Comparison of ENCODE assay signal across 11 cellular contexts in genomic region chr5:168654225-168654624, GRCh38.
DNase-seq lines count a peak whose midpoint lies in the region; ATAC-seq, FAIRE-seq and TF ChIP-seq lines count a peak whose summit lies in the region.
"Had no signal": no experiment of that assay in that cellular context is flagged by ENCODE, and none has a peak within 500 bp of the region (broad histone marks: within the 10 kb centered on the region; RNA-seq: fewer than 3 reads in every experiment).

No MANE protein-coding gene starts in this region.

- POLR2A ChIA-PET in AG04449 (lab: Yijun Ruan, JAX), result no interaction called here
- POLR2A ChIA-PET in endothelial cell of umbilical vein (lab: Charles Lee), result no interaction called here
- POLR2A ChIA-PET in CD8-positive, alpha-beta T cell (lab: Charles Lee), result no interaction called here

- H4K20me1 ChIP-seq in endothelial cell of umbilical vein (replicated peaks; ENCODE audit: control insufficient read depth, extremely low read depth, insufficient read depth, low read length) (no peaks in the 10 kb centered on the region), neural progenitor cell (ENCODE audit: low read depth) (peaks cover 14% of the 10 kb centered on the region)

- no peaks in the 10 kb centered on the region for H3K79me2 ChIP-seq in endothelial cell of umbilical vein (ENCODE audit: control insufficient read depth, insufficient read depth, low read length)
- no peaks in the 10 kb centered on the region for H3K79me2 ChIP-seq in neural progenitor cell (ENCODE audit: low read depth)

- no peaks in the 10 kb centered on the region for H3K36me3 ChIP-seq in endothelial cell of umbilical vein (ENCODE audit: control insufficient read depth in 2 of 2, extremely low read depth in 1 of 2, insufficient read depth in 2 of 2, low read length in 2 of 2)
- H3K36me3 ChIP-seq in neural progenitor cell, result no peaks in the 10 kb centered on the region
- no peaks in the 10 kb centered on the region for H3K36me3 ChIP-seq in CD8-positive, alpha-beta T cell (ENCODE audit: insufficient read depth, low read length)

- no peak overlapping the region for H3K27ac Mint-ChIP-seq in neural progenitor cell
- H3K27ac Mint-ChIP-seq in CD8-positive, alpha-beta T cell, result no peak overlapping the region
- H3K27ac Mint-ChIP-seq in activated T-cell treated with anti-CD3 and anti-CD28 coated beads, Interleukin-2, amount 50 U/mL, for 24 hours, result no peak overlapping the region

- CTCF ChIA-PET in AG04449 (lab: Yijun Ruan, JAX) (interaction anchor here (0.9 to 2.4 kb wide), 3 partner anchors 24 to 359 kb away, joined by 3 to 11 read pairs (median 3); no protein-coding TSS in a partner anchor), endothelial cell of umbilical vein (lab: Charles Lee) (no interaction called here)
- CTCF ChIA-PET in CD8-positive, alpha-beta T cell (lab: Charles Lee), result interaction anchor here (1.2 kb wide), 1 partner anchor 10 kb away, joined by 3 read pairs; no protein-coding TSS in a partner anchor

- no peak overlapping the region for H3K27ac ChIP-seq in endothelial cell of umbilical vein (ENCODE audit: insufficient read depth, low read depth, low read length)
- no peak overlapping the region for H3K27ac ChIP-seq in neural progenitor cell
- H3K27ac ChIP-seq in CD8-positive, alpha-beta T cell (ENCODE audit: low read depth, low read length), result no peak overlapping the region

- no peaks in the 10 kb centered on the region for H3K36me3 Mint-ChIP-seq in neural progenitor cell
- H3K36me3 Mint-ChIP-seq in CD8-positive, alpha-beta T cell, result no peaks in the 10 kb centered on the region
- H3K36me3 Mint-ChIP-seq in activated T-cell treated with anti-CD3 and anti-CD28 coated beads, Interleukin-2, amount 50 U/mL, for 24 hours (ENCODE audit: low read depth), result no peaks in the 10 kb centered on the region

- no peak for ATAC-seq in CD8-positive, alpha-beta T cell
- ATAC-seq: GM12878 had no signal

- no peak overlapping the region for H3K4me3 Mint-ChIP-seq in neural progenitor cell
- no peak overlapping the region for H3K4me3 Mint-ChIP-seq in CD8-positive, alpha-beta T cell
- no peak overlapping the region for H3K4me3 Mint-ChIP-seq in activated T-cell treated with anti-CD3 and anti-CD28 coated beads, Interleukin-2, amount 50 U/mL, for 24 hours

- DNase-seq in AG04449 (ENCODE audit: low read depth, low spot score) (peak; percentile 37), NCI-H2171 treated with DMSO at 0.1 percent for 48 hours (lab: John Stamatoyannopoulos, UW) (peak; percentile 61), endothelial cell of umbilical vein (ENCODE audit: low read depth, low spot score) (peak; percentile 14), neural progenitor cell (ENCODE audit: low spot score) (peak; percentile 86), DMS153 treated with DMSO at 0.1 percent for 48 hours (lab: John Stamatoyannopoulos, UW; ENCODE audit: unreplicated experiment) (no peak), kidney glomerular epithelial cell (lab: John Stamatoyannopoulos, UW) (no peak)
- DNase-seq in CD8-positive, alpha-beta T cell, result no peak
- DNase-seq in activated T-cell treated with anti-CD3 and anti-CD28 coated beads, Interleukin-2, amount 50 U/mL, for 24 hours, result no peak
- DNase-seq: NCI-H510A treated with DMSO at 0.1 percent for 48 hours had no signal

- BruUV-seq in endothelial cell of umbilical vein (replicated peaks; lab: Mats Ljungman, UMichigan), result no TSS peak

- H3K4me1 ChIP-seq in endothelial cell of umbilical vein (ENCODE audit: control insufficient read depth, extremely low read depth, insufficient read depth, low read length) (no peaks in the 10 kb centered on the region), neural progenitor cell (peaks cover 10% of the 10 kb centered on the region)
- no peaks in the 10 kb centered on the region for H3K4me1 ChIP-seq in CD8-positive, alpha-beta T cell (ENCODE audit: insufficient read depth, low read length)

- TF ChIP-seq POLR2A in endothelial cell of umbilical vein (IDR thresholded peaks at IDR 0.05; ENCODE audit: low read depth, low read length), result no peak

- H3K4me2 ChIP-seq in endothelial cell of umbilical vein (ENCODE audit: insufficient read depth, low read length), result no peak overlapping the region
- H3K4me2 ChIP-seq in neural progenitor cell, result no peak overlapping the region

- peaks cover 15% of the 10 kb centered on the region for H3F3A ChIP-seq in neural progenitor cell (ENCODE audit: low read depth)

- H3K9me1 ChIP-seq in endothelial cell of umbilical vein (replicated peaks; ENCODE audit: control insufficient read depth, extremely low read depth, insufficient read depth, low read length), result no peaks in the 10 kb centered on the region

- peaks cover 6% of the 10 kb centered on the region for H3K9me3 Mint-ChIP-seq in neural progenitor cell
- peaks cover 2% of the 10 kb centered on the region for H3K9me3 Mint-ChIP-seq in CD8-positive, alpha-beta T cell
- no peaks in the 10 kb centered on the region for H3K9me3 Mint-ChIP-seq in activated T-cell treated with anti-CD3 and anti-CD28 coated beads, Interleukin-2, amount 50 U/mL, for 24 hours

- no peak overlapping the region for H3K4me3 ChIP-seq in AG04449 (ENCODE audit: low read depth, low read length)
- no peak overlapping the region for H3K4me3 ChIP-seq in endothelial cell of umbilical vein (replicated peaks in 1 of 3; ENCODE audit: insufficient read depth in 1 of 3, low read depth in 1 of 3, low read length in 3 of 3)
- no peak overlapping the region for H3K4me3 ChIP-seq in neural progenitor cell
- no peak overlapping the region for H3K4me3 ChIP-seq in CD8-positive, alpha-beta T cell (ENCODE audit: low read depth, low read length)
- H3K4me3 ChIP-seq: GM12878 had no signal

- no peak for TF ChIP-seq CTCF in AG04449 (IDR thresholded peaks at IDR 0.05; ENCODE audit: insufficient read depth, low read length, missing control alignments)
- TF ChIP-seq CTCF in endothelial cell of umbilical vein (IDR thresholded peaks at IDR 0.05; ENCODE audit: extremely low read depth in 1 of 2, insufficient read depth in 1 of 2, low read depth in 1 of 2, low read length in 2 of 2), result no peak
- TF ChIP-seq CTCF in neural progenitor cell (IDR thresholded peaks at IDR 0.05), result no peak
- TF ChIP-seq CTCF in CD8-positive, alpha-beta T cell (IDR thresholded peaks at IDR 0.05), result no peak

- dilution Hi-C loops in endothelial cell of umbilical vein (cut with MboI; ENCODE audit: extremely low pct_ligation_motif_present, low sequenced_read_pairs), result no loop called here

- H3K4me1 Mint-ChIP-seq in neural progenitor cell, result peaks cover 18% of the 10 kb centered on the region
- no peaks in the 10 kb centered on the region for H3K4me1 Mint-ChIP-seq in CD8-positive, alpha-beta T cell (ENCODE audit: low read depth)
- H3K4me1 Mint-ChIP-seq in activated T-cell treated with anti-CD3 and anti-CD28 coated beads, Interleukin-2, amount 50 U/mL, for 24 hours (ENCODE audit: low read depth), result peaks cover under 1% of the 10 kb centered on the region

- H3K27me3 Mint-ChIP-seq in neural progenitor cell (ENCODE audit: insufficient read depth, low read depth), result peaks cover 25% of the 10 kb centered on the region
- peaks cover 6% of the 10 kb centered on the region for H3K27me3 Mint-ChIP-seq in CD8-positive, alpha-beta T cell (ENCODE audit: low read depth)
- H3K27me3 Mint-ChIP-seq in activated T-cell treated with anti-CD3 and anti-CD28 coated beads, Interleukin-2, amount 50 U/mL, for 24 hours, result peaks cover 4% of the 10 kb centered on the region

- H3K9ac ChIP-seq in endothelial cell of umbilical vein (replicated peaks; ENCODE audit: extremely low read depth, insufficient read depth, low read length) (no peak overlapping the region), neural progenitor cell (no peak overlapping the region)

- H3K27me3 ChIP-seq in endothelial cell of umbilical vein (ENCODE audit: control insufficient read depth in 2 of 2, insufficient read depth in 2 of 2, low read length in 2 of 2), result no peaks in the 10 kb centered on the region
- peaks cover 12% of the 10 kb centered on the region for H3K27me3 ChIP-seq in neural progenitor cell
- H3K27me3 ChIP-seq in CD8-positive, alpha-beta T cell (ENCODE audit: insufficient read depth, low read length), result no peaks in the 10 kb centered on the region

- no peak for FAIRE-seq in endothelial cell of umbilical vein (lab: Jason Lieb, UNC)
- FAIRE-seq: colon, GM12878 had no signal

- no peaks in the 10 kb centered on the region for H3K9me3 ChIP-seq in endothelial cell of umbilical vein (replicated peaks; ENCODE audit: control insufficient read depth, insufficient read depth, low read length)
- no peaks in the 10 kb centered on the region for H3K9me3 ChIP-seq in neural progenitor cell (ENCODE audit: low read depth)
- H3K9me3 ChIP-seq in CD8-positive, alpha-beta T cell (ENCODE audit: low read length), result no peaks in the 10 kb centered on the region

- H2AFZ ChIP-seq in endothelial cell of umbilical vein (ENCODE audit: low read depth, low read length), result no peak overlapping the region
- H2AFZ ChIP-seq in neural progenitor cell (replicated peaks), result no peak overlapping the region

- intact Hi-C loops in endothelial cell of umbilical vein (cut with micrococcal nuclease), result no loop called here
- intact Hi-C loops in CD8-positive, alpha-beta T cell (cut with DNase I, micrococcal nuclease), result no loop called here

TF ChIP-seq in endothelial cell of umbilical vein, 7 proteins besides CTCF, POLR2A, EP300 and RAD21:
- TF ChIP-seq POLR2AphosphoS5 (IDR thresholded peaks at IDR 0.05; ENCODE audit: insufficient read depth, low read depth, low read length), result no peak
TF ChIP-seq in endothelial cell of umbilical vein: peak in this region for 0.

Comparison
In these comparisons a context has a peak if more than half of its experiments do, and no peak if none do; other contexts are left out.
1. DNase-seq: peak in AG04449 (single experiment), NCI-H2171 treated with DMSO at 0.1 percent for 48 hours (single experiment), endothelial cell of umbilical vein (single experiment) and neural progenitor cell (single experiment); none in DMS153 treated with DMSO at 0.1 percent for 48 hours (single experiment), kidney glomerular epithelial cell (single experiment), CD8-positive, alpha-beta T cell (0 of 7) and activated T-cell treated with anti-CD3 and anti-CD28 coated beads, Interleukin-2, amount 50 U/mL, for 24 hours (single experiment).